In the genomic region with DNA sequence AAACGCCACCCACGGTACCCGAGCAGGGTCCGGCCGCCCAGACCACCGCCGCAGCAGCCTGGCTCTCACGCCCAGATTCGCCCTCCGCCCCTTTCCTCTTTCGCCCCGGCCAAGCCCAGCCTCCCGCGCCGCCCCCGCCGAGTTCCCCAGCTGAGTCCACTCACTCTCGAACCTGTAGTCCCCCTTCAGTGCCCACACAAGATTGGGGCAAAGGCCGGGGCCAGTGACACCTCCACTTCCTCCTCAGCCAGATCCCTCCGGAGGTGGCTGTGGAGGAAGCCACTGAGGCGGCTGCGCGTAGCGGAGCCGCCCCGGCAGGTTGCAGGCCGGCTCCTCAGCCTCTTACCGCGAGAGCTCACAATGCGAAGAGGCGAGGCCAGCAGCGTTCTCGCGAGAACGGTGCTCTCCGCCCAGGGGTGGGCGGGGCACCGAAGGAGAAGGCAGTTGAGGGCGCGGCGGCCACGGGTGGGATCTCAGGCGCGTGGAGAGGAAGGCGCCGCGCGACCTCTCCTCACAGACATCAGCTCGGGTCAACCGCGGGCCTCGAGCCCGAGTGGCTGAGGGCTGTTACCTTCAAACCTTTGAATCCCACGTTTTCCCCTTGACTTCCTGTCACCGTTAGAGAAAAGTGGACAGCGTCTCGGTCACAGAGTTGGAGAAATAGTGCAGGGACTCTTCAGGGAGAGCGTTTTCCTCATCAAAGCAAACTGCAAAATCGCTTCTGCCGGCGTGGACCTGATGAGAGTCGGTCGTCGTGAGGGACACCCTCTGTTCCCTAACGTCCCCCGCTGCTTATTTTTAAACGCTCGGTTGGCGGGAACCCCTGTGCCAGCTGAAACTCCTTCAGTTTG, we compare ENCODE assay signal across 8 cellular contexts. TPM values are rescaled to one million over a fixed set of nuclear protein-coding genes. Genes with fewer than 3 reads are reported as not detected.
DNase-seq lines count a peak whose midpoint lies in the region; ATAC-seq and TF ChIP-seq lines count a peak whose summit lies in the region.

TSS of gene BTBD10 (minus strand) at position 295 of the 851 bp plus-strand sequence. CDS start 18,098 bp downstream, outside the sequence.

- no peaks in the 10 kb centered on the region for H3K9me3 Mint-ChIP-seq in activated naive CD4-positive, alpha-beta T cell treated with anti-CD3 and anti-CD28 coated beads, Interleukin-2, amount 50 U/mL, for 72 hours

- ATAC-seq in HG02642 (IDR thresholded peaks at IDR 0.05; ENCODE audit: poor library complexity, unreplicated experiment) (peak; percentile 97), omental fat pad (ENCODE audit: low FRiP score) (peak; percentile 98)
- ATAC-seq in activated naive CD4-positive, alpha-beta T cell treated with anti-CD3 and anti-CD28 coated beads, Interleukin-2, amount 50 U/mL, for 72 hours: peak; percentile 95 to 97

- no peak for TF ChIP-seq CTCF in omental fat pad (IDR thresholded peaks at IDR 0.05)

- H3K27ac ChIP-seq in temporal lobe (ENCODE audit: low read depth, low read length): no peak within 1 kb of the TSS

- TF ChIP-seq POLR2A in GM10847 (IDR thresholded peaks at IDR 0.05; ENCODE audit: extremely low read depth, insufficient read length): peak; percentile 94

- peaks cover 14 to 22% of the 10 kb centered on the region in 2 donors for H3K36me3 Mint-ChIP-seq in activated naive CD4-positive, alpha-beta T cell treated with anti-CD3 and anti-CD28 coated beads, Interleukin-2, amount 50 U/mL, for 72 hours

- H3K27ac Mint-ChIP-seq in activated naive CD4-positive, alpha-beta T cell treated with anti-CD3 and anti-CD28 coated beads, Interleukin-2, amount 50 U/mL, for 72 hours: peak within 1 kb of the TSS; percentile 98 to 99

- DNase-seq in NCI-H1105 (lab: John Stamatoyannopoulos, UW): peak; percentile 92
- peak; percentile 87 for DNase-seq in SKM-1 (lab: John Stamatoyannopoulos, UW; ENCODE audit: unreplicated experiment)
- peak; percentile 90 to 94 for DNase-seq in activated naive CD4-positive, alpha-beta T cell treated with anti-CD3 and anti-CD28 coated beads, Interleukin-2, amount 50 U/mL, for 72 hours (ENCODE audit: low spot score in 2 of 2)
- DNase-seq in glomerular endothelial cell (ENCODE audit: extremely low read depth, low read depth, low spot score): no peak
- DNase-seq in omental fat pad (ENCODE audit: low spot score): peak; percentile 75

RNA-seq across cellular contexts. Expression of gene BTBD10, which starts in this region (rescaled TPM):
- 10 to 100 TPM; 19.4 to 30.8 TPM for total RNA-seq in activated naive CD4-positive, alpha-beta T cell treated with anti-CD3 and anti-CD28 coated beads, Interleukin-2, amount 50 U/mL, for 72 hours
- total RNA-seq in glomerular endothelial cell: 57.5 and 62.4 TPM in 2 replicates
- 10 to 100 TPM; 21.1 to 38.9 (median 24.2) TPM for total RNA-seq in omental fat pad
- 136 TPM for total RNA-seq in temporal lobe
